ENCODE assay signal across 9 cellular contexts in the genomic region with DNA sequence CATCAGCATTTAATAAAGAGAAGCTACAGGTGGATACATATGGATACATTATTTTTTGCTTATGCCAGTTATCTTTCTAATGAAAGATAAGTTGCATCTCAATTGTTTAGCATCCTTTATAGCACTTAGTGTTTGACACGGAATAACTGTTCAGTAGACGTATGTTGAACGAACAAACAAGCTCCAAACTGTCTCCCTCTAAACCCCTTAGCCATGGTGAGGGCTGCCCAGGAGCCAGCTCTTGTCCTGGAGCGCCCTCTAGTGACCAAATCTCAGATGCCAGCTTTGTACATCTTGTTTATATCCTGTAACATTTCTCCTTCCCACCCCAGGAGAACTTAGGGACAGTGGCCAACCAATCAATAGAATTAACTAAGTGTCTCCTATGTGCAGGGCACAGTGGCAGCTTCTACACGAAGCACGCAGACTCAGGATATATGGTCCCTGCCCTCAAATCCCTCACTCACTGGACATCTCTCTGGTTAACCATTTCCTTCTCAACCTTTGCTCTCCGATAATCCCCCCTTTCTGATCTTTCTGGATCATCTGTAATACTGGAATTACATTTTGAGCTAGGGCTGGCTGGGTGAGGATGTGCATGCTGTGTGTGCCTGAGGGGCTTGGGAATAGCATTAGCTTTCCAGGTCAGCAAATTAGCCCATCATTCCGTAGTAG. TPM values are rescaled to one million over a fixed set of nuclear protein-coding genes. Genes with fewer than 3 reads are reported as not detected.
DNase-seq lines count a peak whose midpoint lies in the region; ATAC-seq, FAIRE-seq and TF ChIP-seq lines count a peak whose summit lies in the region.
"Had no signal": no experiment of that assay in that cellular context is flagged by ENCODE, and none has a peak within 500 bp of the region (broad histone marks: within the 10 kb centered on the region; RNA-seq: fewer than 3 reads in every experiment).

No MANE protein-coding gene starts in this region.

- H3K9me3 Mint-ChIP-seq in naive B cell: no peaks in the 10 kb centered on the region

- H3K36me3 ChIP-seq in NT2/D1 (ENCODE audit: insufficient read depth, insufficient read length, low read length) (no peaks in the 10 kb centered on the region), endothelial cell of umbilical vein (ENCODE audit: control insufficient read depth in 2 of 2, extremely low read depth in 1 of 2, insufficient read depth in 2 of 2, low read length in 2 of 2) (no peaks in the 10 kb centered on the region)

- CTCF ChIA-PET in endothelial cell of umbilical vein (lab: Charles Lee): interaction anchor here (0.6 to 5.0 kb wide), 85 partner anchors 9 to 629 kb away, joined by 3 to 140 read pairs (median 5); a partner anchor contains a TSS

- no peak overlapping the region for H3K9ac ChIP-seq in NT2/D1 (ENCODE audit: insufficient read length, low read depth)
- H3K9ac ChIP-seq in endothelial cell of umbilical vein (replicated peaks; ENCODE audit: extremely low read depth, insufficient read depth, low read length): no peak overlapping the region

- peak; percentile 77 to 85 for TF ChIP-seq CTCF in endothelial cell of umbilical vein (IDR thresholded peaks at IDR 0.05; ENCODE audit: extremely low read depth in 1 of 2, insufficient read depth in 1 of 2, low read depth in 1 of 2, low read length in 2 of 2)

- POLR2A ChIA-PET in endothelial cell of umbilical vein (lab: Charles Lee): interaction anchor here (0.6 to 1.2 kb wide), 4 partner anchors 83 to 158 kb away, joined by 3 read pairs; no protein-coding TSS in a partner anchor

- H3K27ac Mint-ChIP-seq in naive B cell: no peak overlapping the region

- peak; percentile 88 to 94 for ATAC-seq in naive B cell (ENCODE audit: low read depth in 2 of 2)
- ATAC-seq in HG02973 (IDR thresholded peaks at IDR 0.05; ENCODE audit: unreplicated experiment): no peak

- H3K4me1 ChIP-seq in NT2/D1 (ENCODE audit: insufficient read depth, insufficient read length): peaks cover 15% of the 10 kb centered on the region
- no peaks in the 10 kb centered on the region for H3K4me1 ChIP-seq in endothelial cell of umbilical vein (ENCODE audit: control insufficient read depth, extremely low read depth, insufficient read depth, low read length)

- H3K9me1 ChIP-seq in endothelial cell of umbilical vein (replicated peaks; ENCODE audit: control insufficient read depth, extremely low read depth, insufficient read depth, low read length): no peaks in the 10 kb centered on the region

- H3K27ac ChIP-seq in endothelial cell of umbilical vein (ENCODE audit: insufficient read depth, low read depth, low read length): no peak overlapping the region

- dilution Hi-C loops in endothelial cell of umbilical vein (cut with MboI; ENCODE audit: extremely low pct_ligation_motif_present, low sequenced_read_pairs): no loop called here

- FAIRE-seq in endothelial cell of umbilical vein (lab: Jason Lieb, UNC): peak; percentile 84
- FAIRE-seq: colon had no signal

- no peaks in the 10 kb centered on the region for H4K20me1 ChIP-seq in endothelial cell of umbilical vein (replicated peaks; ENCODE audit: control insufficient read depth, extremely low read depth, insufficient read depth, low read length)

- no TSS peak for BruUV-seq in endothelial cell of umbilical vein (replicated peaks; lab: Mats Ljungman, UMichigan)

- TF ChIP-seq POLR2A in endothelial cell of umbilical vein (IDR thresholded peaks at IDR 0.05; ENCODE audit: low read depth, low read length): no peak

- H3K79me2 ChIP-seq in endothelial cell of umbilical vein (ENCODE audit: control insufficient read depth, insufficient read depth, low read length): no peaks in the 10 kb centered on the region

- no peaks in the 10 kb centered on the region for H3K4me1 Mint-ChIP-seq in naive B cell

- DNase-seq in Daoy (ENCODE audit: low read depth): peak; percentile 83
- peak; percentile 83 for DNase-seq in HuH-7.5 (ENCODE audit: low spot score)
- peak; percentile 80 for DNase-seq in NT2/D1 (ENCODE audit: low read depth, low spot score)
- peak; percentile 38 to 56 for DNase-seq in activated CD8-positive, alpha-beta memory T cell treated with anti-CD3 and anti-CD28 coated beads for 4 hours (ENCODE audit: low read depth in 2 of 2)
- DNase-seq in endothelial cell of umbilical vein (ENCODE audit: low read depth, low spot score): peak; percentile 75
- peak; percentile 63 for DNase-seq in naive B cell
- peak; percentile 67 for DNase-seq in stimulated activated CD8-positive, alpha-beta memory T cell treated with anti-CD3 and anti-CD28 coated beads, Interleukin-7, amount 100 ng/mL, for 24 hours (ENCODE audit: low read depth)

- intact Hi-C loops in endothelial cell of umbilical vein (cut with micrococcal nuclease): loop anchor here (1.0 kb wide), 5 partner anchors 36 to 299 kb away; no protein-coding TSS in a partner anchor

- no peak overlapping the region for H2AFZ ChIP-seq in endothelial cell of umbilical vein (ENCODE audit: low read depth, low read length)

- H3K36me3 Mint-ChIP-seq in naive B cell: no peaks in the 10 kb centered on the region

- H3K4me3 ChIP-seq in NT2/D1 (ENCODE audit: insufficient read length, low read depth): no peak overlapping the region
- no peak overlapping the region for H3K4me3 ChIP-seq in endothelial cell of umbilical vein (replicated peaks in 1 of 3; ENCODE audit: insufficient read depth in 1 of 3, low read depth in 1 of 3, low read length in 3 of 3)

- peaks cover 3% of the 10 kb centered on the region for H3K27me3 ChIP-seq in NT2/D1 (ENCODE audit: insufficient read depth, insufficient read length)
- H3K27me3 ChIP-seq in endothelial cell of umbilical vein (ENCODE audit: control insufficient read depth in 2 of 2, insufficient read depth in 2 of 2, low read length in 2 of 2): peaks cover 0 to 7% of the 10 kb centered on the region in 2 experiments

- H3K9me3 ChIP-seq in NT2/D1 (ENCODE audit: insufficient read depth, low read length) (no peaks in the 10 kb centered on the region), endothelial cell of umbilical vein (replicated peaks; ENCODE audit: control insufficient read depth, insufficient read depth, low read length) (no peaks in the 10 kb centered on the region)

- no peak overlapping the region for H3K4me2 ChIP-seq in endothelial cell of umbilical vein (ENCODE audit: insufficient read depth, low read length)

- no peak overlapping the region for H3K4me3 Mint-ChIP-seq in naive B cell

- peaks cover 0 to 10% (median 0%) of the 10 kb centered on the region in 3 donors for H3K27me3 Mint-ChIP-seq in naive B cell

TF ChIP-seq in endothelial cell of umbilical vein, 7 proteins besides CTCF, POLR2A, EP300 and RAD21:
- no peak for TF ChIP-seq FOS (IDR thresholded peaks at IDR 0.05; ENCODE audit: borderline replicate concordance, insufficient read depth, low read length)
- TF ChIP-seq POLR2AphosphoS5 (IDR thresholded peaks at IDR 0.05; ENCODE audit: insufficient read depth, low read depth, low read length): no peak
- TF ChIP-seq JUN (IDR thresholded peaks at IDR 0.05; ENCODE audit: borderline replicate concordance, insufficient read depth, insufficient read length, low read depth): no peak
- no peak for TF ChIP-seq GATA2 (IDR thresholded peaks at IDR 0.05; ENCODE audit: insufficient read depth, insufficient read length, low read depth, low read length)

RNA-seq across cellular contexts. Expression of a gene that starts 22.9 kb away (rescaled TPM):
- total RNA-seq in Daoy (2014; rRNA removed; shearing (Covaris generic)): not detected in 2 replicates
- total RNA-seq in endothelial cell of umbilical vein: not detected in 2 replicates
- polyA plus RNA-seq in endothelial cell of umbilical vein: not detected in 2 replicates
- not detected in 2 replicates for polyA plus RNA-seq in endothelial cell of umbilical vein (2011; cell fraction: cytosol; rRNA removed)
- not detected in 2 replicates for polyA plus RNA-seq in endothelial cell of umbilical vein (2011; cell fraction: nucleus; rRNA removed)
- not detected in 2 replicates for polyA plus RNA-seq in endothelial cell of umbilical vein (2012)
- polyA minus RNA-seq in endothelial cell of umbilical vein: not detected in 2 replicates
- not detected for polyA minus RNA-seq in endothelial cell of umbilical vein (2011; cell fraction: cytosol; rRNA and poly(A)+ RNA removed)
- not detected in 2 replicates for polyA minus RNA-seq in endothelial cell of umbilical vein (2011; cell fraction: nucleus; rRNA and poly(A)+ RNA removed)
- polyA plus RNA-seq in naive B cell (ENCODE audit: low read depth in 6 of 6): not detected

RNA-seq across cellular contexts. Expression of a gene that starts 45.1 kb away (rescaled TPM):
- total RNA-seq in Daoy (2014; rRNA removed; shearing (Covaris generic)): not detected in 2 replicates
- total RNA-seq in endothelial cell of umbilical vein: not detected in 2 replicates
- polyA plus RNA-seq in endothelial cell of umbilical vein: not detected in 2 replicates
- not detected in 2 replicates for polyA plus RNA-seq in endothelial cell of umbilical vein (2011; cell fraction: cytosol; rRNA removed)
- not detected in 2 replicates for polyA plus RNA-seq in endothelial cell of umbilical vein (2011; cell fraction: nucleus; rRNA removed)
- not detected in 2 replicates for polyA plus RNA-seq in endothelial cell of umbilical vein (2012)
- polyA minus RNA-seq in endothelial cell of umbilical vein: not detected in 2 replicates
- not detected for polyA minus RNA-seq in endothelial cell of umbilical vein (2011; cell fraction: cytosol; rRNA and poly(A)+ RNA removed)
- polyA minus RNA-seq in endothelial cell of umbilical vein (2011; cell fraction: nucleus; rRNA and poly(A)+ RNA removed): not detected in 2 replicates
- polyA plus RNA-seq in naive B cell (ENCODE audit: low read depth in 6 of 6): under 1 TPM in 2 of 6 donors, not detected in 4; 0.21 to 0.71 TPM
